17 cellular contexts compared by ENCODE assay signal in genomic region chr6:54157405-54157804, GRCh38. TPM values are rescaled to one million over a fixed set of nuclear protein-coding genes. Genes with fewer than 3 reads are reported as not detected.
DNase-seq lines count a peak whose midpoint lies in the region; ATAC-seq, FAIRE-seq and TF ChIP-seq lines count a peak whose summit lies in the region.
"Had no signal": no experiment of that assay in that cellular context is flagged by ENCODE, and none has a peak within 500 bp of the region (broad histone marks: within the 10 kb centered on the region; RNA-seq: fewer than 3 reads in every experiment).

No MANE protein-coding gene starts in this region.

- peak; percentile 45 for ATAC-seq in Right ventricle myocardium superior (ENCODE audit: poor library complexity)

- no peak overlapping the region for H3K4me3 ChIP-seq in left ventricle myocardium inferior
- H3K4me3 ChIP-seq: BLaER1 had no signal

- H3K27me3 ChIP-seq in left ventricle myocardium inferior (ENCODE audit: low read depth) = no peaks in the 10 kb centered on the region
- H3K27me3 ChIP-seq: BLaER1 had no signal

- no peaks in the 10 kb centered on the region for H3K36me3 ChIP-seq in left ventricle myocardium inferior
- H3K36me3 ChIP-seq: BLaER1 had no signal

- peak overlapping the region; percentile 37 for H3K27ac ChIP-seq in left ventricle myocardium inferior (replicated peaks)
- H3K27ac ChIP-seq: BLaER1 had no signal

- intact Hi-C loops in Right ventricle myocardium superior (cut with DNase I) = no loop called here
- intact Hi-C loops in cardiac septum (cut with DNase I) = no loop called here
- intact Hi-C loops in left ventricle myocardium inferior (cut with micrococcal nuclease) = no loop called here

- FAIRE-seq in HTR-8/SVneo (lab: Jason Lieb, UNC) = peak; percentile 63
- FAIRE-seq in urothelium cell line (lab: Jason Lieb, UNC) = peak; percentile 5
- FAIRE-seq: H1, HepG2 had no signal

- H3K9me3 ChIP-seq in left ventricle myocardium inferior (replicated peaks) = no peaks in the 10 kb centered on the region
- H3K9me3 ChIP-seq: BLaER1 had no signal

- DNase-seq in Right ventricle myocardium superior (no peak), cardiac septum (ENCODE audit: low spot score) (no peak), HTR-8/SVneo (ENCODE audit: insufficient read length, low spot score) (no peak), left ventricle myocardium inferior (no peak), urothelium cell line (ENCODE audit: low spot score) (no peak), nucleus accumbens (lab: John Stamatoyannopoulos, UW) (no peak), SKM-1 treated with dmso at 0.1 percent for 144 hours (lab: John Stamatoyannopoulos, UW; ENCODE audit: unreplicated experiment) (no peak)
- DNase-seq: 8988T; CD4-positive, alpha-beta memory T cell; DMS153; DMS79; GF-D8; H9 had no signal

- no peak for TF ChIP-seq CTCF in left ventricle myocardium inferior (IDR thresholded peaks at IDR 0.05; ENCODE audit: borderline replicate concordance)

- peaks cover 22% of the 10 kb centered on the region for H3K4me1 ChIP-seq in left ventricle myocardium inferior
- H3K4me1 ChIP-seq: BLaER1 had no signal

RNA-seq across cellular contexts. Expression of gene MLIP, which starts 46.2 kb away (rescaled TPM):
- 403 TPM for total RNA-seq in Right ventricle myocardium superior
- 319 TPM for total RNA-seq in cardiac septum
- 397 TPM for total RNA-seq in left ventricle myocardium inferior
- total RNA-seq: CD4-positive, alpha-beta memory T cell; Daoy; H1; H9 had no signal
